Comparison of ENCODE assay signal across 1 cellular context in genomic region chr12:95974358-95974757, GRCh38.
TF ChIP-seq lines count a peak whose summit lies in the region.

No MANE protein-coding gene starts in this region.

TF ChIP-seq in HepG2, 621 proteins besides CTCF, POLR2A, EP300 and RAD21 (continued from another document and continues in another):
- no peak for TF ChIP-seq CENPBD1 (CRISPR knock-in tag; IDR thresholded peaks at IDR 0.05; ENCODE audit: borderline replicate concordance, low read depth)
- no peak for TF ChIP-seq ZFP62 (CRISPR knock-in tag; IDR thresholded peaks at IDR 0.05)
- TF ChIP-seq SRF (IDR thresholded peaks at IDR 0.05; ENCODE audit: low read depth, low read length), result no peak
- no peak for TF ChIP-seq ZNF790 (CRISPR knock-in tag; IDR thresholded peaks at IDR 0.05; ENCODE audit: borderline replicate concordance)
- TF ChIP-seq FOXO1 (CRISPR knock-in tag; IDR thresholded peaks at IDR 0.05), result peak; percentile 94
- no peak for TF ChIP-seq ZNF20 (CRISPR knock-in tag; IDR thresholded peaks at IDR 0.05)
- TF ChIP-seq DNMT3B (CRISPR knock-in tag; conservative IDR thresholded peaks at IDR 0.05), result no peak
- TF ChIP-seq KMT2B (CRISPR knock-in tag; IDR thresholded peaks at IDR 0.05), result no peak
- TF ChIP-seq FOXC1 (CRISPR knock-in tag; IDR thresholded peaks at IDR 0.05; ENCODE audit: borderline replicate concordance), result no peak
- TF ChIP-seq KLF15 (CRISPR knock-in tag; IDR thresholded peaks at IDR 0.05; ENCODE audit: borderline replicate concordance), result no peak
- no peak for TF ChIP-seq PRPF4 (IDR thresholded peaks at IDR 0.05; ENCODE audit: low read depth, low read length, poor library complexity, severe bottlenecking)
- no peak for TF ChIP-seq HOXD1 (CRISPR knock-in tag; IDR thresholded peaks at IDR 0.05)
- TF ChIP-seq CREB3 (CRISPR knock-in tag; IDR thresholded peaks at IDR 0.05), result no peak
- no peak for TF ChIP-seq ZNF577 (CRISPR knock-in tag; IDR thresholded peaks at IDR 0.05; ENCODE audit: borderline replicate concordance, low read depth)
- no peak for TF ChIP-seq ZNF264 (CRISPR knock-in tag; IDR thresholded peaks at IDR 0.05)
- no peak for TF ChIP-seq CC2D1A (CRISPR knock-in tag; IDR thresholded peaks at IDR 0.05)
- TF ChIP-seq ZBTB21 (CRISPR knock-in tag; IDR thresholded peaks at IDR 0.05), result no peak
- 0 out of 2 replicates have a peak, but pooled peaks have one; percentile 28 for TF ChIP-seq ZMYM4 (CRISPR knock-in tag; IDR thresholded peaks at IDR 0.05)
- TF ChIP-seq ZFP91 (CRISPR knock-in tag; IDR thresholded peaks at IDR 0.05; ENCODE audit: borderline replicate concordance), result no peak
- TF ChIP-seq RAD51 (IDR thresholded peaks at IDR 0.05; ENCODE audit: borderline replicate concordance), result no peak
- TF ChIP-seq HES4 (CRISPR knock-in tag; IDR thresholded peaks at IDR 0.05; ENCODE audit: borderline replicate concordance), result no peak
- no peak for TF ChIP-seq BRD4 (CRISPR knock-in tag; IDR thresholded peaks at IDR 0.05)
- peak; percentile 54; the same call in 1 of the 2 replicates for TF ChIP-seq JUN (CRISPR knock-in tag; IDR thresholded peaks at IDR 0.05)
- peak; percentile 89 for TF ChIP-seq SMAD3 (CRISPR knock-in tag; IDR thresholded peaks at IDR 0.05)
- peak; percentile 24; the same call in 1 of the 2 replicates for TF ChIP-seq MAX (IDR thresholded peaks at IDR 0.05)
- TF ChIP-seq THYN1 (CRISPR knock-in tag; IDR thresholded peaks at IDR 0.05; ENCODE audit: borderline replicate concordance, low read depth), result no peak
- no peak for TF ChIP-seq ZNF567 (CRISPR knock-in tag; IDR thresholded peaks at IDR 0.05; ENCODE audit: borderline replicate concordance)
- TF ChIP-seq ZC3H4 (CRISPR knock-in tag; IDR thresholded peaks at IDR 0.05; ENCODE audit: borderline replicate concordance), result no peak
- no peak for TF ChIP-seq NR3C1 (CRISPR knock-in tag; IDR thresholded peaks at IDR 0.05)
- TF ChIP-seq RBM22 (optimal IDR thresholded peaks at IDR 0.05; ENCODE audit: low read length), result no peak
- TF ChIP-seq TIGD3 (CRISPR knock-in tag; IDR thresholded peaks at IDR 0.05; ENCODE audit: borderline replicate concordance), result no peak
- no peak for TF ChIP-seq ZBTB7A (CRISPR knock-in tag; IDR thresholded peaks at IDR 0.05)
- peak; percentile 97 for TF ChIP-seq SOX5 (CRISPR knock-in tag; IDR thresholded peaks at IDR 0.05; ENCODE audit: borderline replicate concordance)
- TF ChIP-seq ZSCAN5A (CRISPR knock-in tag; IDR thresholded peaks at IDR 0.05; ENCODE audit: borderline replicate concordance), result no peak
- TF ChIP-seq RFX3 (CRISPR knock-in tag; IDR thresholded peaks at IDR 0.05), result no peak
- no peak for TF ChIP-seq ZNF552 (CRISPR knock-in tag; IDR thresholded peaks at IDR 0.05; ENCODE audit: borderline replicate concordance)
- no peak for TF ChIP-seq AHR (CRISPR knock-in tag; IDR thresholded peaks at IDR 0.05)
- TF ChIP-seq ZNF12 (CRISPR knock-in tag; IDR thresholded peaks at IDR 0.05), result no peak
- no peak for TF ChIP-seq ZNF605 (CRISPR knock-in tag; IDR thresholded peaks at IDR 0.05)
- no peak for TF ChIP-seq ZBTB37 (CRISPR knock-in tag; IDR thresholded peaks at IDR 0.05)
- TF ChIP-seq ZNF7 (CRISPR knock-in tag; IDR thresholded peaks at IDR 0.05), result no peak
- TF ChIP-seq ATM (IDR thresholded peaks at IDR 0.05; ENCODE audit: borderline replicate concordance), result no peak
- 0 out of 2 replicates have a peak, but pooled peaks have one; percentile 35 for TF ChIP-seq REPIN1 (CRISPR knock-in tag; IDR thresholded peaks at IDR 0.05; ENCODE audit: borderline replicate concordance, low read depth)
- no peak for TF ChIP-seq NPAS2 (CRISPR knock-in tag; IDR thresholded peaks at IDR 0.05; ENCODE audit: borderline replicate concordance)
- no peak for TF ChIP-seq ZNF629 (CRISPR knock-in tag; conservative IDR thresholded peaks at IDR 0.05)
- TF ChIP-seq JDP2 (CRISPR knock-in tag; IDR thresholded peaks at IDR 0.05; ENCODE audit: borderline replicate concordance), result no peak
- no peak for TF ChIP-seq TFDP2 (CRISPR knock-in tag; IDR thresholded peaks at IDR 0.05)
- peak; percentile 72; the same call in 1 of the 2 replicates for TF ChIP-seq SNAPC2 (CRISPR knock-in tag; IDR thresholded peaks at IDR 0.05)
- 0 out of 2 replicates have a peak, but pooled peaks have one; percentile 23 for TF ChIP-seq PHF8 (CRISPR knock-in tag; IDR thresholded peaks at IDR 0.05)
- TF ChIP-seq RCOR2 (CRISPR knock-in tag; IDR thresholded peaks at IDR 0.05), result peak; percentile 88
- TF ChIP-seq CENPX (CRISPR knock-in tag; IDR thresholded peaks at IDR 0.05), result no peak
- no peak; a peak in 1 of 4 replicates for TF ChIP-seq REST (IDR thresholded peaks at IDR 0.05; ENCODE audit: borderline replicate concordance in 1 of 2, low read depth in 1 of 2, low read length in 2 of 2)
- peak; percentile 94 for TF ChIP-seq CREM (IDR thresholded peaks at IDR 0.05)
- no peak for TF ChIP-seq CREM (CRISPR knock-in tag; IDR thresholded peaks at IDR 0.05)
- no peak for TF ChIP-seq EZH2 (conservative IDR thresholded peaks at IDR 0.05; ENCODE audit: low read depth, low read length)
- no peak for TF ChIP-seq ZNF446 (CRISPR knock-in tag; IDR thresholded peaks at IDR 0.05)
- no peak for TF ChIP-seq ZNF33A (CRISPR knock-in tag; IDR thresholded peaks at IDR 0.05; ENCODE audit: borderline replicate concordance)
- no peak for TF ChIP-seq ZNF343 (CRISPR knock-in tag; IDR thresholded peaks at IDR 0.05)
- no peak for TF ChIP-seq ZNF768 (CRISPR knock-in tag; IDR thresholded peaks at IDR 0.05)
- TF ChIP-seq NR2F1 (CRISPR knock-in tag; IDR thresholded peaks at IDR 0.05), result peak; percentile 82 to 96
